8 cellular contexts compared by ENCODE assay signal in the genomic region with DNA sequence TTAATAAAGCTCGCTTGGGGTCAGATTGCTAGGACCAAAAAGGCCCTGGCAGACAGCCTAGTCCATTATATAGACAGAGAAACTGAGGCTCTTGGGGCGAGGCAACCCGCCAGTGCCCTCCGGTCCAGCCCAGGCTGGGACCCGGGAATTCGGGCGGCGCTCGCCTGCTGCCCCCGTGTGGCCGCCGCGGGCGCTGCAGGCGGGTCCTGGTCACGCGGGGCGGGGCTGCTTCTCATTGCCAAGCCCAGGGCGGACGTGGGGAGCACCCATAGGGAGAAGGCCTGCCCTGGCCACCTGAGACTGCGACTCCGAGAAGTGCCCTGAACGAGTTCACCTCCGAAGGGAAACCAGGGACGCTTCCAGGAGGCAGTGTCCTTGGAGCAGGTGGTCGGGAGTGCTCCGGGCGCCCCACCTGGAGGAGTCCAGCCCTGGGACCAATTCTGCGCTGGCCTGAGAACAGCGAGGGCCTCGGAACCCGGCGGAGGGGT. TPM values are rescaled to one million over a fixed set of nuclear protein-coding genes. Genes with fewer than 3 reads are reported as not detected.
A peak's percentile ranks its signal among the peaks of the same experiment; 100 is the strongest.
DNase-seq lines count a peak whose midpoint lies in the region; ATAC-seq and TF ChIP-seq lines count a peak whose summit lies in the region.

No MANE protein-coding gene starts in this region.

- no peak overlapping the region for H2AFZ ChIP-seq in Karpas-422 (ENCODE audit: low read length)
- H2AFZ ChIP-seq in mammary epithelial cell (ENCODE audit: low read depth, low read length) = no peak overlapping the region

- H3K79me2 ChIP-seq in Karpas-422 (ENCODE audit: low read length) (no peaks in the 10 kb centered on the region), mammary epithelial cell (ENCODE audit: insufficient read depth, low read length) (no peaks in the 10 kb centered on the region)

- WGBS in mammary epithelial cell (ENCODE audit: low coverage, missing lambda C conversion rate) = 30% methylated on average over 12 of the region's 33 CpGs

- H3K9me3 ChIP-seq in Karpas-422 (ENCODE audit: low read length) (no peaks in the 10 kb centered on the region), mammary epithelial cell (replicated peaks; ENCODE audit: insufficient read depth, low read length) (no peaks in the 10 kb centered on the region)

- H3K4me3 ChIP-seq in Karpas-422 (ENCODE audit: low read length) (no peak overlapping the region), mammary epithelial cell (replicated peaks in 1 of 3; ENCODE audit: insufficient read depth in 1 of 3, low read depth in 2 of 3, low read length in 3 of 3) (no peak overlapping the region)

- H3K4me2 ChIP-seq in Karpas-422 (ENCODE audit: low read depth, low read length, poor library complexity, severe bottlenecking) (no peak overlapping the region), mammary epithelial cell (ENCODE audit: insufficient read depth, low read depth, low read length) (no peak overlapping the region)

- no peak overlapping the region for H3K27ac ChIP-seq in Karpas-422 (ENCODE audit: low read length)
- no peak overlapping the region for H3K27ac ChIP-seq in mammary epithelial cell (ENCODE audit: insufficient read depth, low read depth, low read length)

- CTCF ChIA-PET in mammary epithelial cell (lab: Charles Lee; ENCODE audit: low non-redundant PET) = no interaction called here

- TF ChIP-seq CTCF in GM12872 (IDR thresholded peaks at IDR 0.05; ENCODE audit: insufficient read depth, low read depth, low read length) = peak; percentile 90
- TF ChIP-seq CTCF in mammary epithelial cell (conservative IDR thresholded peaks at IDR 0.05 in 1 of 2, IDR thresholded peaks at IDR 0.05 in 1 of 2; ENCODE audit: extremely low read depth in 1 of 2, insufficient read depth in 1 of 2, low read depth in 1 of 2, low read length in 2 of 2) = peak; percentile 76 to 93

- H3K9ac ChIP-seq in Karpas-422 (ENCODE audit: low read length) (no peak overlapping the region), mammary epithelial cell (ENCODE audit: insufficient read depth, low read length) (no peak overlapping the region)

- in situ Hi-C loops in mammary epithelial cell (cut with MboI; ENCODE audit: low sequenced_read_pairs in 2 of 2) = loop anchor here in 1 of 2 donors (5.0 kb wide), 1 partner anchor 56 kb away; no protein-coding TSS in a partner anchor

- intact Hi-C loops in mammary epithelial cell (cut with micrococcal nuclease) = loop anchor here (1.0 to 5.0 kb wide), 7 partner anchors 48 to 301 kb away; partner anchors contain the start of genes BAIAP2L2 and DMC1

- no peaks in the 10 kb centered on the region for H3K27me3 ChIP-seq in Karpas-422 (ENCODE audit: low read length)
- H3K27me3 ChIP-seq in mammary epithelial cell (ENCODE audit: insufficient read depth, low read length) = no peaks in the 10 kb centered on the region

- H3K36me3 ChIP-seq in Karpas-422 (ENCODE audit: insufficient read depth, low read length) (no peaks in the 10 kb centered on the region), mammary epithelial cell (ENCODE audit: insufficient read depth, low read length) (no peaks in the 10 kb centered on the region)

- DNase-seq in Karpas-422 = peak; percentile 81
- DNase-seq in activated CD4-positive, CD25-positive, alpha-beta regulatory T cell (lab: John Stamatoyannopoulos, UW) = peak; percentile 35 to 58 (median 46)
- DNase-seq in mammary epithelial cell = peak; percentile 52
- DNase-seq in left kidney (ENCODE audit: low read depth, low spot score) = peak; percentile 68
- peak; percentile 66 for DNase-seq in stimulated activated CD4-positive, alpha-beta T cell treated with anti-CD3 and anti-CD28 coated beads, Interleukin-4, amount 100 ng/mL, for 24 hours

- H3K9me2 ChIP-seq in Karpas-422 (replicated peaks; ENCODE audit: insufficient read depth, low read length) = no peaks in the 10 kb centered on the region

- ATAC-seq in HG02840 (IDR thresholded peaks at IDR 0.05; ENCODE audit: low FRiP score, unreplicated experiment) (no peak), HG03039 (IDR thresholded peaks at IDR 0.05; ENCODE audit: unreplicated experiment) (no peak)

- dilution Hi-C loops in mammary epithelial cell (cut with HindIII; ENCODE audit: low sequenced_read_pairs) = no loop called here

- H4K20me1 ChIP-seq in Karpas-422 (ENCODE audit: insufficient read depth, low read depth, low read length) = no peaks in the 10 kb centered on the region
- H4K20me1 ChIP-seq in mammary epithelial cell (ENCODE audit: insufficient read depth, low read length) = no peaks in the 10 kb centered on the region

- H3K4me1 ChIP-seq in Karpas-422 (ENCODE audit: low read length) (no peaks in the 10 kb centered on the region), mammary epithelial cell (ENCODE audit: insufficient read depth, low read length) (peaks cover 11% of the 10 kb centered on the region)

- BruUV-seq in mammary epithelial cell (replicated peaks; lab: Mats Ljungman, UMichigan) = no TSS peak

RNA-seq across cellular contexts. Expression of gene CSNK1E, which starts 36.0 kb away (rescaled TPM):
- total RNA-seq in Karpas-422 (2014; rRNA removed; shearing (Covaris generic); ENCODE audit: low replicate concordance) = 193 and 213 TPM in 2 replicates
- 100 to 1,000 TPM; 156 to 370 TPM for total RNA-seq in mammary epithelial cell
- 255 TPM for polyA plus RNA-seq in mammary epithelial cell
- 212 TPM for polyA minus RNA-seq in mammary epithelial cell
